ENCODE assay signal across 14 cellular contexts in the genomic region with DNA sequence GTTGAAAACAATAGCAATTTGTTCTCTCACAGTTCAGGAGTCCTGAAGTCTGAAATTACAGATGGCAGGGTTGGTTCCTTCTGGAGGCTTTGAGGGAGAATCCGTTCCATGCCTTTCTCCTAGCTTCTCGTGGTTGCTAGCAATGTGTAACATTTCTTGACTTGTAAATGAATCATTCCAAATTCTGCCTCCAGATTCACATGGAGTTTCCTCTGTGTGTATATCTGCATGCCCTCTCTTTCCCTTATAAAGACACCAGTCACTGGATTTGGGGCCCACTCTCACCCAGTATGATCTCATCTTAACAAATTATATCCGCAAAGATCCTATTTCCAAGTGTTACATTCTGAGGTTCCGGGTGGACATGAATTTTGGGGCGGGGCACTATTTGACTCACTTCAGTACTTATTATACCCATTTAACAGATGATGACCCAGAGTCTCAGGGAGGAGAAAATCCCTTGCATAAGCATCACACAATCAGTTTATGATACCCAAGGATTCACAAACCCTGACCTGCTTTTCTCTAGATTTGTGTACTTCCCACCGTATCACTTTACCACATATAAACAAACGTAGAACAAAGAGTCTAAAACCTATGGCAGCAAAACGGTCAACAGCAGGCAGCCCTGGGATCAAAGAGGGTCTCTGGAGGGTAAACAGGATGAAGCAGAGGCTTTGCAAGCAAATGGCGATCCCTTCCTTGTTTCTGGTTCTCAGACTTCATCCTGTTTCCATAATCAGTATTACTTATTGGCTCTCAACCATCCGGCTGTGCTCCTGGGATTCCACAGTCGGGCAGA.
DNase-seq lines count a peak whose midpoint lies in the region; ATAC-seq and TF ChIP-seq lines count a peak whose summit lies in the region.
"Had no signal": no experiment of that assay in that cellular context is flagged by ENCODE, and none has a peak within 500 bp of the region (broad histone marks: within the 10 kb centered on the region; RNA-seq: fewer than 3 reads in every experiment).

No MANE protein-coding gene starts in this region.

- DNase-seq in DND-41 (no peak), NCI-H82 treated with DMSO at 0.1 percent for 48 hours (lab: John Stamatoyannopoulos, UW; ENCODE audit: unreplicated experiment) (peak; percentile 3), fibroblast of mammary gland (ENCODE audit: low read depth) (peak; percentile 61), nephron progenitor cell (no peak), NCI-H1092 treated with DMSO at 0.1 percent for 48 hours (lab: John Stamatoyannopoulos, UW) (no peak), ovary (no peak), AG08395 (ENCODE audit: low spot score) (no peak)
- DNase-seq: activated CD4-positive, alpha-beta T cell treated with anti-CD3 and anti-CD28 coated beads, Interleukin-2, amount 10 ng/mL, durations not matched to agents 24 days and 14 days; effector memory CD4-positive, alpha-beta T cell; stimulated activated CD4-positive, alpha-beta T cell treated with anti-CD3 and anti-CD28 coated beads, Interleukin-4, amount 100 ng/mL, for 1 hour; SW 1271 had no signal

- H2AFZ ChIP-seq in DND-41 (ENCODE audit: low read depth, low read length): no peak overlapping the region

- H3K27ac ChIP-seq in DND-41 (ENCODE audit: low read length) (0 out of 2 replicates have a peak overlapping the region, but pooled peaks have one; percentile 1), ovary (no peak overlapping the region)
- H3K27ac ChIP-seq: prostate gland had no signal

- H3K27me3 ChIP-seq in DND-41 (ENCODE audit: insufficient read depth, low read length, poor library complexity) (no peaks in the 10 kb centered on the region), ovary (no peaks in the 10 kb centered on the region)

- 46 to 53% (median 46%) methylated on average over 11 of the region's 11 CpGs for WGBS in ovary, 3 donors

- H3K4me1 Mint-ChIP-seq in nephron progenitor cell: peaks cover 70% of the 10 kb centered on the region
- H3K4me1 Mint-ChIP-seq: stimulated activated effector memory CD8-positive, alpha-beta T cell treated with anti-CD3 and anti-CD28 coated beads, Interleukin-12 subunit alpha, Interleukin-12 subunit beta, amount 100 ng/mL, for 72 hours had no signal

- no peaks in the 10 kb centered on the region for H3K9me3 ChIP-seq in DND-41 (ENCODE audit: insufficient read depth, low read length, severe bottlenecking)
- no peaks in the 10 kb centered on the region for H3K9me3 ChIP-seq in ovary
- H3K9me3 ChIP-seq: prostate gland had no signal

- H3K79me2 ChIP-seq in DND-41 (ENCODE audit: insufficient read depth, low read length): peaks cover 98% of the 10 kb centered on the region

- H3K4me3 Mint-ChIP-seq in nephron progenitor cell: peak overlapping the region; percentile 34
- H3K4me3 Mint-ChIP-seq: activated CD4-positive, alpha-beta T cell treated with anti-CD3 and anti-CD28 coated beads, Interleukin-2, amount 10 ng/mL, durations not matched to agents 24 days and 14 days; stimulated activated effector memory CD8-positive, alpha-beta T cell treated with anti-CD3 and anti-CD28 coated beads, Interleukin-12 subunit alpha, Interleukin-12 subunit beta, amount 100 ng/mL, for 72 hours had no signal

- no peak for TF ChIP-seq CTCF in DND-41 (IDR thresholded peaks at IDR 0.05; ENCODE audit: borderline replicate concordance, extremely low read depth, low read length, poor library complexity, severe bottlenecking)
- TF ChIP-seq CTCF in fibroblast of mammary gland (conservative IDR thresholded peaks at IDR 0.05; ENCODE audit: control insufficient read depth, insufficient read depth, low read depth, low read length): no peak
- TF ChIP-seq CTCF in nephron progenitor cell (IDR thresholded peaks at IDR 0.05): no peak
- TF ChIP-seq CTCF in ovary (IDR thresholded peaks at IDR 0.05): no peak

- H3K4me3 ChIP-seq in DND-41 (ENCODE audit: low read depth in 1 of 2, low read length in 2 of 2) (no peak overlapping the region), fibroblast of mammary gland (ENCODE audit: control insufficient read depth, low read depth, low read length) (no peak overlapping the region), ovary (no peak overlapping the region)
- H3K4me3 ChIP-seq: prostate gland had no signal

- peak overlapping the region; percentile 71 for H3K27ac Mint-ChIP-seq in nephron progenitor cell
- H3K27ac Mint-ChIP-seq: activated CD4-positive, alpha-beta T cell treated with anti-CD3 and anti-CD28 coated beads, Interleukin-2, amount 10 ng/mL, durations not matched to agents 24 days and 14 days; stimulated activated effector memory CD8-positive, alpha-beta T cell treated with anti-CD3 and anti-CD28 coated beads, Interleukin-12 subunit alpha, Interleukin-12 subunit beta, amount 100 ng/mL, for 72 hours had no signal

- H3K4me2 ChIP-seq in DND-41 (ENCODE audit: insufficient read depth, low read length): no peak overlapping the region

- no peak for TF ChIP-seq POLR2A in ovary (IDR thresholded peaks at IDR 0.05)

- H3K9ac ChIP-seq in DND-41 (ENCODE audit: low read depth, low read length): no peak overlapping the region

- H3K36me3 Mint-ChIP-seq in nephron progenitor cell (ENCODE audit: low read depth): no peaks in the 10 kb centered on the region
- H3K36me3 Mint-ChIP-seq: stimulated activated effector memory CD8-positive, alpha-beta T cell treated with anti-CD3 and anti-CD28 coated beads, Interleukin-12 subunit alpha, Interleukin-12 subunit beta, amount 100 ng/mL, for 72 hours had no signal

- H3K4me1 ChIP-seq in DND-41 (ENCODE audit: insufficient read depth, low read length) (no peaks in the 10 kb centered on the region; the same call in 1 of the 2 replicates), ovary (ENCODE audit: insufficient read depth) (peaks cover 6% of the 10 kb centered on the region)
- H3K4me1 ChIP-seq: prostate gland had no signal

- no peaks in the 10 kb centered on the region for H3K9me3 Mint-ChIP-seq in nephron progenitor cell
- H3K9me3 Mint-ChIP-seq: activated CD4-positive, alpha-beta T cell treated with anti-CD3 and anti-CD28 coated beads, Interleukin-2, amount 10 ng/mL, durations not matched to agents 24 days and 14 days; stimulated activated effector memory CD8-positive, alpha-beta T cell treated with anti-CD3 and anti-CD28 coated beads, Interleukin-12 subunit alpha, Interleukin-12 subunit beta, amount 100 ng/mL, for 72 hours had no signal

- TF ChIP-seq EP300 in ovary (IDR thresholded peaks at IDR 0.05): no peak

- H3K27me3 Mint-ChIP-seq in nephron progenitor cell (ENCODE audit: low read depth, poor library complexity): no peaks in the 10 kb centered on the region
- H3K27me3 Mint-ChIP-seq: activated CD4-positive, alpha-beta T cell treated with anti-CD3 and anti-CD28 coated beads, Interleukin-2, amount 10 ng/mL, durations not matched to agents 24 days and 14 days had no signal

- H3K36me3 ChIP-seq in DND-41 (ENCODE audit: insufficient read depth, low read length) (peaks cover 26% of the 10 kb centered on the region), ovary (no peaks in the 10 kb centered on the region)
- H3K36me3 ChIP-seq: prostate gland had no signal

- H4K20me1 ChIP-seq in DND-41 (ENCODE audit: insufficient read depth, low read length): peaks cover 45% of the 10 kb centered on the region

- intact Hi-C loops in ovary (cut with DNase I): no loop called here

- no peak for ATAC-seq in DND-41 (ENCODE audit: insufficient read depth, low read depth)
- no peak for ATAC-seq in GM21381 (IDR thresholded peaks at IDR 0.05; ENCODE audit: unreplicated experiment)
- ATAC-seq: stimulated activated effector memory CD8-positive, alpha-beta T cell treated with anti-CD3 and anti-CD28 coated beads, Interleukin-12 subunit alpha, Interleukin-12 subunit beta, amount 100 ng/mL, for 72 hours had no signal

Comparison
In these comparisons a context has a peak if more than half of its experiments do, and no peak if none do; other contexts are left out.
1. DNase-seq: peak in NCI-H82 treated with DMSO at 0.1 percent for 48 hours (single experiment) and fibroblast of mammary gland (single experiment); none in DND-41 (single experiment), nephron progenitor cell (single experiment), NCI-H1092 treated with DMSO at 0.1 percent for 48 hours (single experiment), ovary (0 of 5) and AG08395 (single experiment).